8 cellular contexts compared by ENCODE assay signal in genomic region chrX:154486396-154487207, GRCh38. TPM values are rescaled to one million over a fixed set of nuclear protein-coding genes. Genes with fewer than 3 reads are reported as not detected.
DNase-seq lines count a peak whose midpoint lies in the region; ATAC-seq and TF ChIP-seq lines count a peak whose summit lies in the region.

Gene UBL4A, minus strand, starts transcription at chrX:154486615. Its CDS starts 31 bp downstream, at chrX:154486584.

- CTCF ChIA-PET in Panc1 (lab: Charles Lee) = no interaction called here

- H3K9me3 ChIP-seq in Panc1 (ENCODE audit: control insufficient read depth, insufficient read depth, low read depth, low read length) (no peaks in the 10 kb centered on the region), neural cell (ENCODE audit: low read length) (no peaks in the 10 kb centered on the region), transverse colon (no peaks in the 10 kb centered on the region)

- POLR2A ChIA-PET in Panc1 (lab: Charles Lee) = no interaction called here

- peak; percentile 84 for DNase-seq in DMS53 (lab: John Stamatoyannopoulos, UW)
- no peak for DNase-seq in Panc1 (ENCODE audit: low read depth, low spot score)
- DNase-seq in activated effector memory CD4-positive, alpha-beta T cell treated with Interleukin-2 at 50 U/mL for 16 hours = peak; percentile 46
- peak; percentile 52 for DNase-seq in fibroblast of villous mesenchyme (ENCODE audit: low read depth)
- peak; percentile 63 for DNase-seq in transverse colon
- DNase-seq in GOT3 (lab: John Stamatoyannopoulos, UW) = no peak

- H3K9me2 ChIP-seq in neural cell (ENCODE audit: insufficient read depth, low read length) = no peaks in the 10 kb centered on the region

- intact Hi-C loops in Panc1 (cut with micrococcal nuclease; ENCODE audit: unreplicated experiment) (no loop called here), transverse colon (cut with DNase I; ENCODE audit: low total_unique reads) (no loop called here)

- no peaks in the 10 kb centered on the region for H3K79me2 ChIP-seq in neural cell (replicated peaks; ENCODE audit: insufficient read depth, low read length)

- no TSS peak for BruUV-seq in Panc1 (replicated peaks; lab: Mats Ljungman, UMichigan)

- H4K20me1 ChIP-seq in neural cell (ENCODE audit: insufficient read depth) = no peaks in the 10 kb centered on the region

- no peaks in the 10 kb centered on the region for H3K27me3 ChIP-seq in Panc1 (ENCODE audit: control insufficient read depth, insufficient read depth, low read length)
- no peaks in the 10 kb centered on the region for H3K27me3 ChIP-seq in neural cell (ENCODE audit: insufficient read depth, low read depth, low read length)
- no peaks in the 10 kb centered on the region for H3K27me3 ChIP-seq in transverse colon

- H3K36me3 ChIP-seq in Panc1 (ENCODE audit: control insufficient read depth, insufficient read depth, low read length) (no peaks in the 10 kb centered on the region), neural cell (ENCODE audit: insufficient read depth, low read length) (no peaks in the 10 kb centered on the region), transverse colon (no peaks in the 10 kb centered on the region)

- in situ Hi-C loops in Panc1 (cut with HindIII; ENCODE audit: low pct_unique_long_range_greater_than_20kb, low sequenced_read_pairs) (no loop called here), transverse colon (cut with MboI; ENCODE audit: low pct_ligation_motif_present in 1 of 4, low pct_unique_long_range_greater_than_20kb in 1 of 4, low sequenced_read_pairs in 3 of 4) (no loop called here)

- H3F3A ChIP-seq in neural cell (ENCODE audit: insufficient read depth, low read length, poor library complexity, severe bottlenecking) = no peaks in the 10 kb centered on the region

- no peak for TF ChIP-seq EP300 in neural cell (conservative IDR thresholded peaks at IDR 0.05; ENCODE audit: poor library complexity, severe bottlenecking)
- TF ChIP-seq EP300 in transverse colon (IDR thresholded peaks at IDR 0.05; ENCODE audit: low read depth) = no peak

- H3K9ac ChIP-seq in neural cell (ENCODE audit: low read length) = peak within 1 kb of the TSS; percentile 57

- TF ChIP-seq CTCF in Panc1 (IDR thresholded peaks at IDR 0.05) (no peak), fibroblast of villous mesenchyme (IDR thresholded peaks at IDR 0.05; ENCODE audit: insufficient read depth, low read depth, low read length) (no peak), neural cell (IDR thresholded peaks at IDR 0.05; ENCODE audit: poor library complexity, severe bottlenecking) (no peak), transverse colon (IDR thresholded peaks at IDR 0.05) (no peak)

- no peak within 1 kb of the TSS for H2AFZ ChIP-seq in neural cell (ENCODE audit: low read depth, low read length)

- TF ChIP-seq RAD21 in neural cell (conservative IDR thresholded peaks at IDR 0.05) = no peak

- TF ChIP-seq POLR2A in transverse colon (IDR thresholded peaks at IDR 0.05) = peak; percentile 44

- 59% methylated on average over 24 of the region's 95 CpGs; no CpG with 5 or more reads in 1 of the 2 donors for WGBS in transverse colon (ENCODE audit: low coverage in 1 of 2), 2 donors

- H3K4me2 ChIP-seq in neural cell (ENCODE audit: low read length) = no peak within 1 kb of the TSS

- ATAC-seq in HG03045 (IDR thresholded peaks at IDR 0.05; ENCODE audit: unreplicated experiment) (peak; percentile 22), Panc1 (peak; percentile 51)

- H3K4me1 ChIP-seq in Panc1 (ENCODE audit: control insufficient read depth, insufficient read depth, low read length) (peaks cover 31% of the 10 kb centered on the region), transverse colon (peaks cover 8 to 27% (median 13%) of the 10 kb centered on the region in 4 donors)

- H3K27ac ChIP-seq in Panc1 (ENCODE audit: low read length) = peak within 1 kb of the TSS; percentile 86
- H3K27ac ChIP-seq in neural cell (ENCODE audit: low read length) = no peak within 1 kb of the TSS
- peak within 1 kb of the TSS; percentile 87 to 95 (median 92) for H3K27ac ChIP-seq in transverse colon

- H3K4me3 ChIP-seq in Panc1 (ENCODE audit: low read depth in 2 of 2, low read length in 2 of 2) (peak within 1 kb of the TSS; percentile 63 to 71), fibroblast of villous mesenchyme (ENCODE audit: low read depth, low read length) (peak within 1 kb of the TSS; percentile 62), neural cell (ENCODE audit: low read length) (peak within 1 kb of the TSS; percentile 63), transverse colon (peak within 1 kb of the TSS; percentile 49 to 81 (median 66))

TF ChIP-seq in neural cell, 6 proteins besides CTCF, POLR2A, EP300 and RAD21:
- TF ChIP-seq EZH2 (IDR thresholded peaks at IDR 0.05; ENCODE audit: borderline replicate concordance, insufficient read depth, low read length, poor library complexity, severe bottlenecking) = no peak
- no peak for TF ChIP-seq POLR2AphosphoS5 (IDR thresholded peaks at IDR 0.05)
- TF ChIP-seq MXI1 (conservative IDR thresholded peaks at IDR 0.05; ENCODE audit: poor library complexity, severe bottlenecking) = no peak
- no peak for TF ChIP-seq TAF1 (IDR thresholded peaks at IDR 0.05; ENCODE audit: low read depth)
- no peak for TF ChIP-seq SMC3 (conservative IDR thresholded peaks at IDR 0.05; ENCODE audit: poor library complexity)
- no peak for TF ChIP-seq REST (IDR thresholded peaks at IDR 0.05; ENCODE audit: borderline replicate concordance)

RNA-seq across cellular contexts. Expression of gene UBL4A, which starts in this region (rescaled TPM):
- total RNA-seq in Panc1 (2021; ENCODE audit: unreplicated experiment) (65.4 TPM), fibroblast of villous mesenchyme (31.9 and 32.0 TPM in 2 replicates), transverse colon (10 to 100 TPM; 19.9 to 50.7 (median 42.7) TPM)
- polyA plus RNA-seq in Panc1 (2012; ENCODE audit: insufficient read length) = 96.8 TPM
- polyA plus RNA-seq in neural cell = 28.5 and 32.2 TPM in 2 replicates
- polyA minus RNA-seq in neural cell = 23.9 and 29.2 TPM in 2 replicates

Comparison
In these comparisons a context has a peak if more than half of its experiments do, and no peak if none do; other contexts are left out.
1. DNase-seq: peak in DMS53 (single experiment), activated effector memory CD4-positive, alpha-beta T cell treated with Interleukin-2 at 50 U/mL for 16 hours (single experiment), fibroblast of villous mesenchyme (single experiment) and transverse colon (single experiment); none in Panc1 (single experiment) and GOT3 (single experiment).
2. Peak in every context shown above with its lines, with median percentiles within 50 percentile points of each other: H3K4me3 ChIP-seq.